Comparison of ENCODE assay signal across 10 cellular contexts in the genomic region with DNA sequence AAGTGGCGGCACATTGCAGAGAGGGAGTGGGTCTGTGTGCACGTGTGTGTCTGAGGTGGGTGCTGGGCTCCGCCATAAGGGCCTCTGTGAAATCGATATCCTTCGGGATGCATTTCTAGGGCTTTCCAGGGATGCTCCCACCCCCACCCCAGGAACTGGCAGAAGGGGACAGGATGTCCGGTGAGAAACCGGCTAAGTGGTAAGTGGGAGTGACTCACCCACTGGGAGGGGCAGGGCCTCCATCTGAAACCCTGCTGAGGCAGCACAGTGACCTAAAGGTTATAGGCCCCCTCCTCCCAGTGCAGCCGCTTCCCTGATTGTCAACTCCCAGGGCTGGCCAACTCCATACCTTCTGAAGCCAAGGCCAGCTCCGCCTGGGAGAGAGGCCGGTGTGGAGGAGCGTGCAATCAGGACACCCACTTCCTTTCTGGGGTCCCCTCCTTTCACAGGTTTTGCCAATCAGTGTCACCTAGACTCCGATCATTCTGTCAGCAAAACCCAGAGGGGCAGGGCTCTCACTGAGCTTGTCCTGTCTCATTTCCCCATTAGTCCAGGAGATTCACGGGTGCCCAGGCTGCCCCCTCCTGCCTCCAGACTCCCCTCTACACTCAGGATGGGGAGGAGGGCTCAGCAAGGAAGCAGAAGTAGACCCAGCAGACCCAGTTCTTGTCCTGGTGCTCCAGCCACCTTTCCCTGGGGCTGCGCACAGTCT. TPM values are rescaled to one million over a fixed set of nuclear protein-coding genes. Genes with fewer than 3 reads are reported as not detected.
DNase-seq lines count a peak whose midpoint lies in the region; ATAC-seq, FAIRE-seq and TF ChIP-seq lines count a peak whose summit lies in the region.
"Had no signal": no experiment of that assay in that cellular context is flagged by ENCODE, and none has a peak within 500 bp of the region (broad histone marks: within the 10 kb centered on the region; RNA-seq: fewer than 3 reads in every experiment).

No MANE protein-coding gene starts in this region.

- peaks cover 0 to 4% of the 10 kb centered on the region in 2 donors for H3K27me3 Mint-ChIP-seq in stimulated activated naive B cell treated with anti-CD40 and anti-IgM and Interleukin-4, amounts not matched to agents 10 μg/mL and 1 μg/mL and 100 μg/mL, for 72 hours

- H3K14ac ChIP-seq in trophoblast cell (ENCODE audit: low read length), result peak overlapping the region; percentile 59

- no peak overlapping the region for H3K27ac Mint-ChIP-seq in stimulated activated naive B cell treated with anti-CD40 and anti-IgM and Interleukin-4, amounts not matched to agents 10 μg/mL and 1 μg/mL and 100 μg/mL, for 72 hours

- peak overlapping the region; percentile 53 for H2BK12ac ChIP-seq in trophoblast cell (ENCODE audit: low read length)

- H3K4me3 ChIP-seq in trophoblast cell (ENCODE audit: low read depth, low read length) (no peak overlapping the region), transverse colon (no peak overlapping the region)
- H3K4me3 ChIP-seq: lower lobe of right lung had no signal

- in situ Hi-C loops in transverse colon (cut with MboI; ENCODE audit: low pct_ligation_motif_present in 1 of 4, low pct_unique_long_range_greater_than_20kb in 1 of 4, low sequenced_read_pairs in 3 of 4), result no loop called here

- peak overlapping the region; percentile 61 for H2AK5ac ChIP-seq in trophoblast cell (ENCODE audit: low read length)

- H3K36me3 Mint-ChIP-seq in stimulated activated naive B cell treated with anti-CD40 and anti-IgM and Interleukin-4, amounts not matched to agents 10 μg/mL and 1 μg/mL and 100 μg/mL, for 72 hours, result no peaks in the 10 kb centered on the region

- H3K27ac ChIP-seq in epithelial cell of prostate (peak overlapping the region; percentile 99), trophoblast cell (ENCODE audit: low read depth, low read length) (peak overlapping the region; percentile 52), transverse colon (no peak overlapping the region)
- H3K27ac ChIP-seq: lower lobe of right lung had no signal

- no peaks in the 10 kb centered on the region for H3K9me3 ChIP-seq in trophoblast cell (ENCODE audit: insufficient read depth, low read depth, low read length)
- H3K9me3 ChIP-seq in transverse colon, result no peaks in the 10 kb centered on the region
- H3K9me3 ChIP-seq: lower lobe of right lung had no signal

- no peaks in the 10 kb centered on the region for H3K36me3 ChIP-seq in trophoblast cell (ENCODE audit: control insufficient read depth in 1 of 2, insufficient read depth in 2 of 2, low read length in 2 of 2)
- H3K36me3 ChIP-seq in transverse colon, result no peaks in the 10 kb centered on the region
- H3K36me3 ChIP-seq: lower lobe of right lung had no signal

- no peak overlapping the region for H3K23ac ChIP-seq in trophoblast cell (ENCODE audit: low read length)

- H3K4ac ChIP-seq in trophoblast cell (ENCODE audit: low read depth, low read length), result peak overlapping the region; percentile 80

- no CpG with 5 or more reads among the region's 14 CpGs for WGBS in trophoblast cell (ENCODE audit: extremely low coverage, insufficient coverage, insufficient read length)
- 85% methylated on average over 14 of the region's 14 CpGs; no CpG with 5 or more reads in 1 of the 2 donors for WGBS in transverse colon (ENCODE audit: low coverage in 1 of 2), 2 donors

- peaks cover 0 to 12% of the 10 kb centered on the region in 2 donors for H3K4me1 Mint-ChIP-seq in stimulated activated naive B cell treated with anti-CD40 and anti-IgM and Interleukin-4, amounts not matched to agents 10 μg/mL and 1 μg/mL and 100 μg/mL, for 72 hours

- H2AFZ ChIP-seq in trophoblast cell (ENCODE audit: insufficient read depth, low read length, poor library complexity), result peak overlapping the region; percentile 8

- H3K79me1 ChIP-seq in trophoblast cell (ENCODE audit: low read length), result peaks cover 12% of the 10 kb centered on the region

- no peak overlapping the region for H3K9ac ChIP-seq in trophoblast cell (ENCODE audit: low read length)

- no peaks in the 10 kb centered on the region for H3K9me3 Mint-ChIP-seq in stimulated activated naive B cell treated with anti-CD40 and anti-IgM and Interleukin-4, amounts not matched to agents 10 μg/mL and 1 μg/mL and 100 μg/mL, for 72 hours

- TF ChIP-seq CTCF in transverse colon (IDR thresholded peaks at IDR 0.05), result no peak

- H2BK5ac ChIP-seq in trophoblast cell (ENCODE audit: low read depth, low read length, poor library complexity), result peak overlapping the region; percentile 82

- H3K27me3 ChIP-seq in trophoblast cell (ENCODE audit: insufficient read depth, low read length) (no peaks in the 10 kb centered on the region), transverse colon (no peaks in the 10 kb centered on the region)

- TF ChIP-seq EP300 in transverse colon (IDR thresholded peaks at IDR 0.05; ENCODE audit: low read depth), result no peak

- H2BK120ac ChIP-seq in trophoblast cell (ENCODE audit: insufficient read depth, low read length, poor library complexity), result peak overlapping the region; percentile 86

- H3K18ac ChIP-seq in trophoblast cell (ENCODE audit: low read length), result peak overlapping the region; percentile 76

- FAIRE-seq in GM12892 (lab: Jason Lieb, UNC), result peak; percentile 77

- ATAC-seq in GM21390 (IDR thresholded peaks at IDR 0.05; ENCODE audit: unreplicated experiment) (no peak), HG02610 (IDR thresholded peaks at IDR 0.05; ENCODE audit: unreplicated experiment) (no peak)
- no peak for ATAC-seq in stimulated activated naive B cell treated with anti-CD40 and anti-IgM and Interleukin-4, amounts not matched to agents 10 μg/mL and 1 μg/mL and 100 μg/mL, for 72 hours (replicated peaks)
- ATAC-seq: lower lobe of right lung had no signal

- peak overlapping the region; percentile 96 for H4K91ac ChIP-seq in trophoblast cell (ENCODE audit: low read depth, low read length)

- peaks cover 4% of the 10 kb centered on the region for H3K79me2 ChIP-seq in trophoblast cell (ENCODE audit: control insufficient read depth, insufficient read depth, low read length, poor library complexity)

- TF ChIP-seq POLR2A in GM12892 (IDR thresholded peaks at IDR 0.05; ENCODE audit: low read depth, low read length) (no peak), transverse colon (IDR thresholded peaks at IDR 0.05) (no peak)

- intact Hi-C loops in transverse colon (cut with DNase I; ENCODE audit: low total_unique reads), result no loop called here

- H4K12ac ChIP-seq in trophoblast cell (ENCODE audit: low read depth, low read length), result peak overlapping the region; percentile 84

- no peak overlapping the region for H3K4me3 Mint-ChIP-seq in stimulated activated naive B cell treated with anti-CD40 and anti-IgM and Interleukin-4, amounts not matched to agents 10 μg/mL and 1 μg/mL and 100 μg/mL, for 72 hours

- peaks cover 25 to 33% of the 10 kb centered on the region in 2 experiments for H3K4me1 ChIP-seq in trophoblast cell (ENCODE audit: control insufficient read depth in 1 of 2, insufficient read depth in 2 of 2, low read length in 2 of 2)
- peaks cover 0 to 6% (median 2%) of the 10 kb centered on the region in 4 donors for H3K4me1 ChIP-seq in transverse colon

- DNase-seq in GM12892 (ENCODE audit: insufficient read length) (no peak), OCI-M1 (lab: John Stamatoyannopoulos, UW) (peak; percentile 30), epithelial cell of prostate (ENCODE audit: low read depth, low spot score) (peak; percentile 85), trophoblast cell (no peak), transverse colon (no peak)
- DNase-seq in stimulated activated naive B cell treated with anti-CD40 and anti-IgM and Interleukin-4, amounts not matched to agents 10 μg/mL and 1 μg/mL and 100 μg/mL, for 72 hours, result no peak
- DNase-seq: lower lobe of right lung, NCI-H2029 had no signal

- H4K8ac ChIP-seq in trophoblast cell (ENCODE audit: low read depth, low read length), result peak overlapping the region; percentile 68

- H3K4me2 ChIP-seq in trophoblast cell (ENCODE audit: low read length), result peak overlapping the region; percentile 19

RNA-seq across cellular contexts. Expression of a gene that starts 44.5 kb away (rescaled TPM):
- polyA plus RNA-seq in GM12892 (2012; ENCODE audit: missing spikeins), result 9.0 TPM
- 16.6 and 16.8 TPM in 2 replicates for polyA plus RNA-seq in trophoblast cell (2013)
- total RNA-seq in transverse colon, result 10 to 100 TPM; 11.0 to 71.2 (median 12.6) TPM

Comparison
In these comparisons a context has a peak if more than half of its experiments do, and no peak if none do; other contexts are left out.
1. DNase-seq: peak in OCI-M1 (single experiment) and epithelial cell of prostate (single experiment); none in GM12892 (single experiment), trophoblast cell (0 of 2), transverse colon (single experiment) and stimulated activated naive B cell treated with anti-CD40 and anti-IgM and Interleukin-4, amounts not matched to agents 10 μg/mL and 1 μg/mL and 100 μg/mL, for 72 hours (single experiment).
2. H3K27ac ChIP-seq: peak in epithelial cell of prostate (single experiment) and trophoblast cell (single experiment); none in transverse colon (0 of 4).